In the genomic region with DNA sequence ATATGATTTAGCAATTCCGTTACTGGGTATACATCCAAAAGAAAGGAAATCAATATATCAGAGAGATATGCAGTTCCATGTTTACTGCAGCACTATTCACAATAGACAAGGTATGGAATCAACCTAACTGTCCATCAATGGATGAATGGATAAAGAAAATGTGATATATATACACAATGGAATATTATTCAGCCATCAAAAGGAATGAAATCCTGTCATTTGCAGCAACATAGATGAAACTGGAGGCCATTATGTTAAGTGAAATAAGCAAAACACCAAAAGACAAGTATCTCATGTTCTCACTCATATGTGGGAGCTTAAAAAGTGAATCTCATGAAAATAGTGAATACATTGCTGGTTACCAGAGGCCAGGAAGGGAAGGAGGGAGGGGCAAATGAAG, we compare ENCODE assay signal across 1 cellular context.
TF ChIP-seq lines count a peak whose summit lies in the region.

No MANE protein-coding gene starts in this region.

TF ChIP-seq in K562, 482 proteins besides CTCF, POLR2A, EP300 and RAD21 (continued from another document):
- TF ChIP-seq, protein P1, sequence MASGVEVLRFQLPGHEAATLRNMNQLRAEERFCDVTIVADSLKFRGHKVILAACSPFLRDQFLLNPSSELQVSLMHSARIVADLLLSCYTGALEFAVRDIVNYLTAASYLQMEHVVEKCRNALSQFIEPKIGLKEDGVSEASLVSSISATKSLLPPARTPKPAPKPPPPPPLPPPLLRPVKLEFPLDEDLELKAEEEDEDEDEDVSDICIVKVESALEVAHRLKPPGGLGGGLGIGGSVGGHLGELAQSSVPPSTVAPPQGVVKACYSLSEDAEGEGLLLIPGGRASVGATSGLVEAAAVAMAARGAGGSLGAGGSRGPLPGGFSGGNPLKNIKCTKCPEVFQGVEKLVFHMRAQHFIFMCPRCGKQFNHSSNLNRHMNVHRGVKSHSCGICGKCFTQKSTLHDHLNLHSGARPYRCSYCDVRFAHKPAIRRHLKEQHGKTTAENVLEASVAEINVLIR (CRISPR knock-in tag; IDR thresholded peaks at IDR 0.05) = no peak
- no peak for TF ChIP-seq NRF1 (conservative IDR thresholded peaks at IDR 0.05 in 1 of 2, IDR thresholded peaks at IDR 0.05 in 1 of 2)
